Comparison of ENCODE assay signal across 15 cellular contexts in genomic region chr9:75612754-75613153, GRCh38.
"Had no signal": no experiment of that assay in that cellular context is flagged by ENCODE, and none has a peak within 500 bp of the region (broad histone marks: within the 10 kb centered on the region; RNA-seq: fewer than 3 reads in every experiment).

No MANE protein-coding gene starts in this region.

- H3K4me3 ChIP-seq: lung, upper lobe of left lung had no signal

- ATAC-seq: activated CD8-positive, alpha-beta T cell treated with anti-CD3 and anti-CD28 coated beads for 36 hours; activated T-helper 17 cell treated with anti-CD3 and anti-CD28 coated beads, Interleukin-2, amount 50 U/mL, for 72 hours; effector memory CD8-positive, alpha-beta T cell; stimulated activated effector memory CD8-positive, alpha-beta T cell treated with anti-CD3 and anti-CD28 coated beads, Interleukin-12 subunit alpha, Interleukin-12 subunit beta, amount 100 ng/mL, for 72 hours; T-cell had no signal

- DNase-seq: activated CD8-positive, alpha-beta T cell treated with anti-CD3 and anti-CD28 coated beads for 36 hours; activated naive CD4-positive, alpha-beta T cell treated with anti-CD3 and anti-CD28 coated beads for 36 hours; effector memory CD8-positive, alpha-beta T cell; hippocampal formation; kidney glomerular epithelial cell; midbrain; naive B cell; posterior cingulate gyrus; small intestine; T-cell; upper lobe of left lung had no signal

- H3K36me3 ChIP-seq: upper lobe of left lung had no signal

- H3K27ac ChIP-seq: upper lobe of left lung, VCaP had no signal

- H3K4me1 ChIP-seq: upper lobe of left lung had no signal

- H3K9me3 ChIP-seq: upper lobe of left lung had no signal

- H3K27me3 ChIP-seq: upper lobe of left lung had no signal
